ENCODE assay signal across 18 cellular contexts in genomic region chr6:133456439-133456838, GRCh38.
A peak's percentile ranks its signal among the peaks of the same experiment; 100 is the strongest.
DNase-seq lines count a peak whose midpoint lies in the region; ATAC-seq and TF ChIP-seq lines count a peak whose summit lies in the region.
"Had no signal": no experiment of that assay in that cellular context is flagged by ENCODE, and none has a peak within 500 bp of the region (broad histone marks: within the 10 kb centered on the region; RNA-seq: fewer than 3 reads in every experiment).

No MANE protein-coding gene starts in this region.

- TF ChIP-seq CTCF in WTC11 (IDR thresholded peaks at IDR 0.05) (no peak), nephron progenitor cell (IDR thresholded peaks at IDR 0.05) (no peak)

- H3K36me3 Mint-ChIP-seq in WTC11 (no peaks in the 10 kb centered on the region), nephron progenitor cell (ENCODE audit: low read depth) (no peaks in the 10 kb centered on the region)
- H3K36me3 Mint-ChIP-seq: CD8-positive, alpha-beta T cell had no signal

- no peaks in the 10 kb centered on the region for H3K36me3 ChIP-seq in H7 (replicated peaks; ENCODE audit: control insufficient read depth, insufficient read depth, low read length)

- DNase-seq in H7 (peak; percentile 6), WTC11 (ENCODE audit: low spot score) (no peak), nephron progenitor cell (peak; percentile 3), glomerular visceral epithelial cell (ENCODE audit: extremely low spot score) (no peak)
- DNase-seq: CD8-positive, alpha-beta T cell; DMS 273 treated with DMSO at 0.1 percent for 48 hours; DMS53; DND-41; EL; GOT3; H9; IMR-90 had no signal

- H3K9me3 Mint-ChIP-seq in WTC11 (no peaks in the 10 kb centered on the region), nephron progenitor cell (no peaks in the 10 kb centered on the region)
- H3K9me3 Mint-ChIP-seq: CD8-positive, alpha-beta T cell; H9 had no signal

- peak; percentile 44; the same call in 1 of the 2 replicates for ATAC-seq in WTC11
- no peak for ATAC-seq in HG03432 (IDR thresholded peaks at IDR 0.05; ENCODE audit: unreplicated experiment)
- ATAC-seq in GM21381 (IDR thresholded peaks at IDR 0.05; ENCODE audit: unreplicated experiment): no peak
- ATAC-seq in HG02840 (IDR thresholded peaks at IDR 0.05; ENCODE audit: low FRiP score, unreplicated experiment): no peak
- ATAC-seq: CD8-positive, alpha-beta T cell; K562 had no signal

- no peaks in the 10 kb centered on the region for H3K27me3 Mint-ChIP-seq in WTC11 (ENCODE audit: low read depth)
- no peaks in the 10 kb centered on the region for H3K27me3 Mint-ChIP-seq in nephron progenitor cell (ENCODE audit: low read depth, poor library complexity)

- CTCF ChIA-PET in WTC11 (lab: Charles Lee): interaction anchor here (1.1 kb wide), 1 partner anchor 143 kb away, joined by 3 read pairs; no protein-coding TSS in a partner anchor

- H3K4me3 Mint-ChIP-seq in WTC11 (no peak overlapping the region), nephron progenitor cell (peak overlapping the region; percentile 53)
- H3K4me3 Mint-ChIP-seq: B cell; CD8-positive, alpha-beta T cell had no signal

- H3K4me3 ChIP-seq in H7 (ENCODE audit: insufficient read depth, low read depth, low read length): no peak overlapping the region
- H3K4me3 ChIP-seq: BLaER1 treated with 17β-estradiol and CSF1 and Interleukin-3, amounts not matched to agents 10 nM and 100 nM; K562 had no signal

- H3K27ac Mint-ChIP-seq in WTC11 (no peak overlapping the region), nephron progenitor cell (peak overlapping the region; percentile 70)
- H3K27ac Mint-ChIP-seq: B cell; CD8-positive, alpha-beta T cell; H9 had no signal

- POLR2A ChIA-PET in WTC11 (lab: Charles Lee): no interaction called here

- H3K4me1 Mint-ChIP-seq in WTC11 (peaks cover 18% of the 10 kb centered on the region), nephron progenitor cell (peaks cover 41% of the 10 kb centered on the region)
- H3K4me1 Mint-ChIP-seq: B cell had no signal

- no peaks in the 10 kb centered on the region for H3K27me3 ChIP-seq in H7 (ENCODE audit: control insufficient read depth, insufficient read depth, low read length)
- H3K27me3 ChIP-seq: BLaER1 treated with 17β-estradiol and CSF1 and Interleukin-3, amounts not matched to agents 10 nM and 100 nM had no signal

TF ChIP-seq in WTC11, 78 proteins besides CTCF, POLR2A, EP300 and RAD21:
- TF ChIP-seq ATF2 (CRISPR knock-in tag; IDR thresholded peaks at IDR 0.05; ENCODE audit: borderline replicate concordance, low read depth) (no peak), TEAD4 (CRISPR knock-in tag; IDR thresholded peaks at IDR 0.05) (no peak), ATF1 (CRISPR knock-in tag; IDR thresholded peaks at IDR 0.05) (no peak), CREM (CRISPR knock-in tag; IDR thresholded peaks at IDR 0.05) (no peak), NFYB (CRISPR knock-in tag; conservative IDR thresholded peaks at IDR 0.05; ENCODE audit: low read depth) (no peak), CBFB (CRISPR knock-in tag; IDR thresholded peaks at IDR 0.05; ENCODE audit: low read depth) (no peak), FOXK1 (CRISPR knock-in tag; IDR thresholded peaks at IDR 0.05) (no peak), TEAD1 (CRISPR knock-in tag; IDR thresholded peaks at IDR 0.05) (no peak), FOXJ3 (CRISPR knock-in tag; IDR thresholded peaks at IDR 0.05; ENCODE audit: borderline replicate concordance) (no peak), ATF3 (CRISPR knock-in tag; conservative IDR thresholded peaks at IDR 0.05) (no peak), IRF1 (CRISPR knock-in tag; IDR thresholded peaks at IDR 0.05) (no peak)

Comparison
In these comparisons a context has a peak if more than half of its experiments do, and no peak if none do; other contexts are left out.
1. DNase-seq: peak in H7 (single experiment) and nephron progenitor cell (single experiment); none in WTC11 (single experiment) and glomerular visceral epithelial cell (single experiment).